Comparison of ENCODE assay signal across 8 cellular contexts in genomic region chr22:37544955-37545702, GRCh38. TPM values are rescaled to one million over a fixed set of nuclear protein-coding genes. Genes with fewer than 3 reads are reported as not detected.
DNase-seq lines count a peak whose midpoint lies in the region; ATAC-seq and TF ChIP-seq lines count a peak whose summit lies in the region.

No MANE protein-coding gene starts in this region.

- peaks cover 20% of the 10 kb centered on the region for H3K4me1 Mint-ChIP-seq in activated naive CD8-positive, alpha-beta T cell treated with anti-CD3 and anti-CD28 coated beads, Interleukin-2, amount 10 ng/mL, durations not matched to agents 7 days and 5 days
- peaks cover 35% of the 10 kb centered on the region for H3K4me1 Mint-ChIP-seq in progenitor cell of endocrine pancreas (ENCODE audit: low read depth)

- H3K27ac ChIP-seq in Panc1 (ENCODE audit: low read length), result peak overlapping the region; percentile 82

- no peaks in the 10 kb centered on the region for H3K9me3 Mint-ChIP-seq in activated naive CD8-positive, alpha-beta T cell treated with anti-CD3 and anti-CD28 coated beads, Interleukin-2, amount 10 ng/mL, durations not matched to agents 7 days and 5 days
- H3K9me3 Mint-ChIP-seq in progenitor cell of endocrine pancreas (ENCODE audit: low read depth), result no peaks in the 10 kb centered on the region

- H3K4me1 ChIP-seq in Panc1 (ENCODE audit: control insufficient read depth, insufficient read depth, low read length), result peaks cover 37% of the 10 kb centered on the region

- H3K36me3 ChIP-seq in Panc1 (ENCODE audit: control insufficient read depth, insufficient read depth, low read length), result no peaks in the 10 kb centered on the region

- peak; percentile 64 for ATAC-seq in Panc1
- ATAC-seq in activated naive CD8-positive, alpha-beta T cell treated with anti-CD3 and anti-CD28 coated beads, Interleukin-2, amount 10 ng/mL, durations not matched to agents 7 days and 5 days (ENCODE audit: low read depth), result peak; percentile 68
- peak; percentile 27 to 57 for ATAC-seq in left cardiac atrium
- no peak for ATAC-seq in HG03565 (IDR thresholded peaks at IDR 0.05; ENCODE audit: unreplicated experiment)
- ATAC-seq in GM18502 (IDR thresholded peaks at IDR 0.05; ENCODE audit: poor library complexity, unreplicated experiment), result no peak

- POLR2A ChIA-PET in Panc1 (lab: Charles Lee), result interaction anchor here (0.9 kb wide), 1 partner anchor 23 kb away, joined by 3 read pairs; no protein-coding TSS in a partner anchor
- POLR2A ChIA-PET in activated naive CD8-positive, alpha-beta T cell treated with anti-CD3 and anti-CD28 coated beads, Interleukin-2, amount 10 ng/mL, durations not matched to agents 7 days and 5 days (lab: Charles Lee), result interaction anchor here (0.8 to 3.2 kb wide), 3 partner anchors 19 to 47 kb away, joined by 3 to 22 read pairs (median 4); no protein-coding TSS in a partner anchor

- TF ChIP-seq CTCF in Panc1 (IDR thresholded peaks at IDR 0.05), result peak; percentile 87
- peak; percentile 70 for TF ChIP-seq CTCF in progenitor cell of endocrine pancreas (IDR thresholded peaks at IDR 0.05; ENCODE audit: unreplicated experiment)

- H3K9me3 ChIP-seq in Panc1 (ENCODE audit: control insufficient read depth, insufficient read depth, low read depth, low read length), result no peaks in the 10 kb centered on the region

- H3K27me3 Mint-ChIP-seq in activated naive CD8-positive, alpha-beta T cell treated with anti-CD3 and anti-CD28 coated beads, Interleukin-2, amount 10 ng/mL, durations not matched to agents 7 days and 5 days, result peaks cover 23% of the 10 kb centered on the region
- H3K27me3 Mint-ChIP-seq in progenitor cell of endocrine pancreas, result no peaks in the 10 kb centered on the region

- CTCF ChIA-PET in Panc1 (lab: Charles Lee), result interaction anchor here (0.5 to 1.8 kb wide), 8 partner anchors 12 to 47 kb away, joined by 3 to 12 read pairs (median 3); partner anchors contain the start of gene LGALS2

- DNase-seq in NCI-H748 (lab: John Stamatoyannopoulos, UW; ENCODE audit: unreplicated experiment) (peak; percentile 26), NCI-H748 treated with DMSO at 0.1 percent for 48 hours (lab: John Stamatoyannopoulos, UW) (no peak), Panc1 (ENCODE audit: low read depth, low spot score) (no peak), left cardiac atrium (peak; percentile 78), progenitor cell of endocrine pancreas (ENCODE audit: low spot score, unreplicated experiment) (peak; percentile 56)
- peak; percentile 74 for DNase-seq in activated naive CD8-positive, alpha-beta T cell treated with anti-CD3 and anti-CD28 coated beads, Interleukin-2, amount 10 ng/mL, durations not matched to agents 7 days and 5 days

- H3K36me3 Mint-ChIP-seq in activated naive CD8-positive, alpha-beta T cell treated with anti-CD3 and anti-CD28 coated beads, Interleukin-2, amount 10 ng/mL, durations not matched to agents 7 days and 5 days, result no peaks in the 10 kb centered on the region
- no peaks in the 10 kb centered on the region for H3K36me3 Mint-ChIP-seq in progenitor cell of endocrine pancreas (ENCODE audit: insufficient read depth)

- in situ Hi-C loops in Panc1 (cut with HindIII; ENCODE audit: low pct_unique_long_range_greater_than_20kb, low sequenced_read_pairs), result no loop called here

- no peaks in the 10 kb centered on the region for H3K27me3 ChIP-seq in Panc1 (ENCODE audit: control insufficient read depth, insufficient read depth, low read length)

- H3K4me3 Mint-ChIP-seq in activated naive CD8-positive, alpha-beta T cell treated with anti-CD3 and anti-CD28 coated beads, Interleukin-2, amount 10 ng/mL, durations not matched to agents 7 days and 5 days, result no peak overlapping the region
- H3K4me3 Mint-ChIP-seq in progenitor cell of endocrine pancreas (ENCODE audit: low read depth), result peak overlapping the region; percentile 7

- peak overlapping the region; percentile 21 to 44; a peak in 3 of 4 replicates for H3K4me3 ChIP-seq in Panc1 (ENCODE audit: low read depth in 2 of 2, low read length in 2 of 2)

- no TSS peak for BruUV-seq in Panc1 (replicated peaks; lab: Mats Ljungman, UMichigan)

- H3K27ac Mint-ChIP-seq in activated naive CD8-positive, alpha-beta T cell treated with anti-CD3 and anti-CD28 coated beads, Interleukin-2, amount 10 ng/mL, durations not matched to agents 7 days and 5 days, result peak overlapping the region; percentile 68
- H3K27ac Mint-ChIP-seq in progenitor cell of endocrine pancreas, result peak overlapping the region; percentile 96

- intact Hi-C loops in Panc1 (cut with micrococcal nuclease; ENCODE audit: unreplicated experiment), result no loop called here
- intact Hi-C loops in left cardiac atrium (cut with DNase I), result loop anchor here in 1 of 2 donors (2.0 kb wide), 2 partner anchors 22 to 50 kb away; no protein-coding TSS in a partner anchor

RNA-seq across cellular contexts. Expression of gene CDC42EP1, which starts 15.2 kb away (rescaled TPM):
- total RNA-seq in Panc1 (2021; ENCODE audit: unreplicated experiment) (62.5 TPM), left cardiac atrium (10 to 100 TPM; 20.9 to 44.6 TPM), progenitor cell of endocrine pancreas (52.6 TPM in 2 replicates)
- polyA plus RNA-seq in Panc1 (2012; ENCODE audit: insufficient read length), result 91.2 TPM
- under 1 TPM in 1 of 2 experiments, not detected in 1; 0.31 TPM for total RNA-seq in activated naive CD8-positive, alpha-beta T cell treated with anti-CD3 and anti-CD28 coated beads, Interleukin-2, amount 10 ng/mL, durations not matched to agents 7 days and 5 days

RNA-seq across cellular contexts. Expression of gene CARD10, which starts 25.9 kb away (rescaled TPM):
- total RNA-seq in Panc1 (2021; ENCODE audit: unreplicated experiment) (43.1 TPM), left cardiac atrium (1 to 10 TPM; 7.7 to 9.2 TPM), progenitor cell of endocrine pancreas (44.1 and 46.7 TPM in 2 replicates)
- 49.6 TPM for polyA plus RNA-seq in Panc1 (2012; ENCODE audit: insufficient read length)
- total RNA-seq in activated naive CD8-positive, alpha-beta T cell treated with anti-CD3 and anti-CD28 coated beads, Interleukin-2, amount 10 ng/mL, durations not matched to agents 7 days and 5 days, result under 1 TPM; 0.30 to 0.31 TPM

RNA-seq across cellular contexts. Expression of gene LGALS2, which starts 34.8 kb away (rescaled TPM):
- total RNA-seq in Panc1 (2021; ENCODE audit: unreplicated experiment), result not detected
- polyA plus RNA-seq in Panc1 (2012; ENCODE audit: insufficient read length), result not detected
- total RNA-seq in activated naive CD8-positive, alpha-beta T cell treated with anti-CD3 and anti-CD28 coated beads, Interleukin-2, amount 10 ng/mL, durations not matched to agents 7 days and 5 days, result not detected
- not detected for total RNA-seq in left cardiac atrium
- 2.7 and 4.3 TPM in 2 replicates for total RNA-seq in progenitor cell of endocrine pancreas

RNA-seq across cellular contexts. Expression of gene MFNG, which starts 58.9 kb away (rescaled TPM):
- total RNA-seq in Panc1 (2021; ENCODE audit: unreplicated experiment) (7.1 TPM), left cardiac atrium (10 to 100 TPM; 14.1 to 17.4 TPM), progenitor cell of endocrine pancreas (3.2 and 5.9 TPM in 2 replicates)
- polyA plus RNA-seq in Panc1 (2012; ENCODE audit: insufficient read length), result 7.5 TPM
- total RNA-seq in activated naive CD8-positive, alpha-beta T cell treated with anti-CD3 and anti-CD28 coated beads, Interleukin-2, amount 10 ng/mL, durations not matched to agents 7 days and 5 days, result 100 to 1,000 TPM; 207 to 211 TPM

Comparison
In these comparisons a context has a peak if more than half of its experiments do, and no peak if none do; other contexts are left out.
1. DNase-seq: peak in NCI-H748 (single experiment), activated naive CD8-positive, alpha-beta T cell treated with anti-CD3 and anti-CD28 coated beads, Interleukin-2, amount 10 ng/mL, durations not matched to agents 7 days and 5 days (single experiment), left cardiac atrium (single experiment) and progenitor cell of endocrine pancreas (single experiment); none in NCI-H748 treated with DMSO at 0.1 percent for 48 hours (single experiment) and Panc1 (single experiment).
2. ATAC-seq: peak in Panc1 (single experiment), activated naive CD8-positive, alpha-beta T cell treated with anti-CD3 and anti-CD28 coated beads, Interleukin-2, amount 10 ng/mL, durations not matched to agents 7 days and 5 days (single experiment) and left cardiac atrium (2 of 2); none in HG03565 (single experiment) and GM18502 (single experiment).
3. RNA of gene CDC42EP1, which starts 15.2 kb away (total RNA-seq): 62.5 TPM in Panc1 (single experiment), 52.6 TPM in progenitor cell of endocrine pancreas and 20.9 to 44.6 TPM in left cardiac atrium; 0.31 TPM in activated naive CD8-positive, alpha-beta T cell treated with anti-CD3 and anti-CD28 coated beads, Interleukin-2, amount 10 ng/mL, durations not matched to agents 7 days and 5 days; every median in the first group is over 10 times any median in the second.
4. RNA of gene CARD10, which starts 25.9 kb away (total RNA-seq): 44.1 to 46.7 TPM in progenitor cell of endocrine pancreas, 43.1 TPM in Panc1 (single experiment) and 7.7 to 9.2 TPM in left cardiac atrium; 0.30 to 0.31 TPM in activated naive CD8-positive, alpha-beta T cell treated with anti-CD3 and anti-CD28 coated beads, Interleukin-2, amount 10 ng/mL, durations not matched to agents 7 days and 5 days; every median in the first group is over 4 times any median in the second.